27 cellular contexts compared by ENCODE assay signal in genomic region chr16:80040814-80041213, GRCh38.
DNase-seq lines count a peak whose midpoint lies in the region; ATAC-seq, FAIRE-seq and TF ChIP-seq lines count a peak whose summit lies in the region.
"Had no signal": no experiment of that assay in that cellular context is flagged by ENCODE, and none has a peak within 500 bp of the region (broad histone marks: within the 10 kb centered on the region; RNA-seq: fewer than 3 reads in every experiment).

No MANE protein-coding gene starts in this region.

- no peak overlapping the region for H4K8ac ChIP-seq in trophoblast cell (ENCODE audit: low read depth, low read length)

- TF ChIP-seq CTCF in bronchial epithelial cell (IDR thresholded peaks at IDR 0.05; ENCODE audit: insufficient read depth, low read length, severe bottlenecking): no peak
- TF ChIP-seq CTCF in GM20000 (IDR thresholded peaks at IDR 0.05; ENCODE audit: extremely low read depth, missing control alignments): no peak

- no peak overlapping the region for H2BK120ac ChIP-seq in trophoblast cell (ENCODE audit: insufficient read depth, low read length, poor library complexity)

- no peak overlapping the region for H2AK5ac ChIP-seq in trophoblast cell (ENCODE audit: low read length)

- no peak overlapping the region for H3K4ac ChIP-seq in trophoblast cell (ENCODE audit: low read depth, low read length)

- H3K36me3 ChIP-seq in bronchial epithelial cell (ENCODE audit: control insufficient read depth, insufficient read depth, low read length) (no peaks in the 10 kb centered on the region), trophoblast cell (ENCODE audit: control insufficient read depth in 1 of 2, insufficient read depth in 2 of 2, low read length in 2 of 2) (no peaks in the 10 kb centered on the region)
- H3K36me3 ChIP-seq: BLaER1 treated with 17β-estradiol and CSF1 and Interleukin-3, amounts not matched to agents 10 nM and 100 nM had no signal

- H4K91ac ChIP-seq in trophoblast cell (ENCODE audit: low read depth, low read length): no peak overlapping the region

- H3K4me1 ChIP-seq in trophoblast cell (ENCODE audit: control insufficient read depth in 1 of 2, insufficient read depth in 2 of 2, low read length in 2 of 2): peaks cover 6 to 8% of the 10 kb centered on the region in 2 experiments
- H3K4me1 ChIP-seq: BLaER1 treated with 17β-estradiol and CSF1 and Interleukin-3, amounts not matched to agents 10 nM and 100 nM had no signal

- H2BK12ac ChIP-seq in trophoblast cell (ENCODE audit: low read length): no peak overlapping the region

- peak overlapping the region; percentile 4 for H3K14ac ChIP-seq in trophoblast cell (ENCODE audit: low read length)

- H3K23ac ChIP-seq in trophoblast cell (ENCODE audit: low read length): no peak overlapping the region

- H3K79me1 ChIP-seq in trophoblast cell (ENCODE audit: low read length): peaks cover 5% of the 10 kb centered on the region

- H3K79me2 ChIP-seq in trophoblast cell (ENCODE audit: control insufficient read depth, insufficient read depth, low read length, poor library complexity): no peaks in the 10 kb centered on the region

- H3K27ac ChIP-seq in trophoblast cell (ENCODE audit: low read depth, low read length): no peak overlapping the region
- H3K27ac ChIP-seq: BLaER1 treated with 17β-estradiol and CSF1 and Interleukin-3, amounts not matched to agents 10 nM and 100 nM had no signal

- DNase-seq in HTR-8/SVneo (ENCODE audit: insufficient read length, low spot score): no peak
- peak; percentile 54 for DNase-seq in bronchial epithelial cell (ENCODE audit: low read depth)
- no peak for DNase-seq in trophoblast cell
- DNase-seq in NCI-H2081 (lab: John Stamatoyannopoulos, UW): no peak
- no peak for DNase-seq in GM20000 (ENCODE audit: low spot score)
- DNase-seq: AML-193; CD8-positive, alpha-beta T cell; DMS 273 treated with DMSO at 0.1 percent for 48 hours; DND-41; H9; Kasumi-1; MV-4-11; NCI-H1105; NCI-H1436 treated with DMSO at 0.1 percent for 48 hours; NCI-H187 treated with DMSO at 0.1 percent for 48 hours; NCI-H446; NCI-H526; SIG-M5 had no signal

- peaks cover 3% of the 10 kb centered on the region for H3K9me3 ChIP-seq in trophoblast cell (ENCODE audit: insufficient read depth, low read depth, low read length)
- H3K9me3 ChIP-seq: A549, SK-N-SH had no signal

- no peak overlapping the region for H3K4me3 ChIP-seq in bronchial epithelial cell (ENCODE audit: low read depth, low read length)
- no peak overlapping the region for H3K4me3 ChIP-seq in trophoblast cell (ENCODE audit: low read depth, low read length)
- H3K4me3 ChIP-seq: A549; BLaER1 treated with 17β-estradiol and CSF1 and Interleukin-3, amounts not matched to agents 10 nM and 100 nM had no signal

- ATAC-seq in esophagus mucosa: peak; percentile 92
- no peak for ATAC-seq in GM21515 (IDR thresholded peaks at IDR 0.05; ENCODE audit: unreplicated experiment)
- ATAC-seq: A549; CD8-positive, alpha-beta T cell; HepG2; Panc1 had no signal

- FAIRE-seq in HTR-8/SVneo (lab: Jason Lieb, UNC): peak; percentile 16
- FAIRE-seq in bronchial epithelial cell (lab: Jason Lieb, UNC): no peak
- FAIRE-seq: A549, GM12892, GM19239, HepG2 had no signal

- WGBS in trophoblast cell (ENCODE audit: extremely low coverage, insufficient coverage, insufficient read length): no CpG with 5 or more reads among the region's 3 CpGs

- no peak overlapping the region for H4K12ac ChIP-seq in trophoblast cell (ENCODE audit: low read depth, low read length)

- H3K9ac ChIP-seq in trophoblast cell (ENCODE audit: low read length): no peak overlapping the region
- H3K9ac ChIP-seq: BLaER1 treated with 17β-estradiol and CSF1 and Interleukin-3, amounts not matched to agents 10 nM and 100 nM; SK-N-SH had no signal

- H3K4me2 ChIP-seq in trophoblast cell (ENCODE audit: low read length): no peak overlapping the region
- H3K4me2 ChIP-seq: A549; BLaER1 treated with 17β-estradiol and CSF1 and Interleukin-3, amounts not matched to agents 10 nM and 100 nM; SK-N-SH had no signal

- H3K27me3 ChIP-seq in bronchial epithelial cell (ENCODE audit: control insufficient read depth, insufficient read depth, low read length) (no peaks in the 10 kb centered on the region), trophoblast cell (ENCODE audit: insufficient read depth, low read length) (no peaks in the 10 kb centered on the region)
- H3K27me3 ChIP-seq: BLaER1 treated with 17β-estradiol and CSF1 and Interleukin-3, amounts not matched to agents 10 nM and 100 nM had no signal

- H3K18ac ChIP-seq in trophoblast cell (ENCODE audit: low read length): no peak overlapping the region

- no peak overlapping the region for H2BK5ac ChIP-seq in trophoblast cell (ENCODE audit: low read depth, low read length, poor library complexity)

- no peak overlapping the region for H2AFZ ChIP-seq in trophoblast cell (ENCODE audit: insufficient read depth, low read length, poor library complexity)
